30 cellular contexts compared by ENCODE assay signal in genomic region chr17:40813804-40814203, GRCh38. TPM values are rescaled to one million over a fixed set of nuclear protein-coding genes. Genes with fewer than 3 reads are reported as not detected.
DNase-seq lines count a peak whose midpoint lies in the region; ATAC-seq and TF ChIP-seq lines count a peak whose summit lies in the region.
"Had no signal": no experiment of that assay in that cellular context is flagged by ENCODE, and none has a peak within 500 bp of the region (broad histone marks: within the 10 kb centered on the region; RNA-seq: fewer than 3 reads in every experiment).

No MANE protein-coding gene starts in this region.

- CTCF ChIA-PET in HCT116 (lab: Charles Lee): no interaction called here

- H3K9me3 ChIP-seq in HCT116 (ENCODE audit: control insufficient read depth in 1 of 2, insufficient read depth in 1 of 2, low read depth in 1 of 2, low read length in 2 of 2) (no peaks in the 10 kb centered on the region), esophagus squamous epithelium (no peaks in the 10 kb centered on the region)
- H3K9me3 ChIP-seq: gastroesophageal sphincter, pancreas had no signal

- POLR2A ChIA-PET in HCT116 (lab: Charles Lee): no interaction called here

- TF ChIP-seq POLR2A in HCT116 (IDR thresholded peaks at IDR 0.05; ENCODE audit: borderline replicate concordance, extremely low read depth, insufficient read depth, insufficient read length) (no peak), esophagus squamous epithelium (IDR thresholded peaks at IDR 0.05) (no peak)

- RAD21 ChIA-PET in HCT116 (lab: Charles Lee; ENCODE audit: low non-redundant PET in 1 of 2, low total read pairs in 2 of 2, uncharacterized antibody in 2 of 2, unreplicated experiment in 2 of 2): no interaction called here

- no peak overlapping the region for H2AFZ ChIP-seq in HCT116 (ENCODE audit: low read depth, low read length, poor library complexity, severe bottlenecking)
- H2AFZ ChIP-seq: GM23338, hepatocyte, neural progenitor cell had no signal

- H3K9ac ChIP-seq in HCT116 (ENCODE audit: low read length): no peak overlapping the region
- H3K9ac ChIP-seq: neural progenitor cell had no signal

- intact Hi-C loops in HCT116 (cut with micrococcal nuclease) (no loop called here), esophagus squamous epithelium (cut with DNase I) (no loop called here)

- H3K27me3 ChIP-seq in HCT116 (ENCODE audit: insufficient read depth, low read length) (no peaks in the 10 kb centered on the region), esophagus squamous epithelium (peaks cover 0 to 37% (median 2%) of the 10 kb centered on the region in 4 donors)

- H3K79me2 ChIP-seq in HCT116 (ENCODE audit: insufficient read depth, low read length): peaks cover 14% of the 10 kb centered on the region

- TF ChIP-seq CTCF in HCT116 (IDR thresholded peaks at IDR 0.05 in 2 of 3, conservative IDR thresholded peaks at IDR 0.05 in 1 of 3; ENCODE audit: borderline replicate concordance in 1 of 3, insufficient read depth in 1 of 3, low read depth in 2 of 3, low read length in 2 of 3) (no peak), epithelial cell of esophagus (IDR thresholded peaks at IDR 0.05; ENCODE audit: insufficient read depth, low read depth, low read length, missing control alignments) (no peak), esophagus squamous epithelium (IDR thresholded peaks at IDR 0.05) (no peak)

- H3K36me3 ChIP-seq in HCT116 (ENCODE audit: control insufficient read depth in 1 of 2, insufficient read depth in 2 of 2, low read length in 2 of 2) (peaks cover 4 to 10% of the 10 kb centered on the region in 2 experiments; a peak in 1 of 4 replicates), esophagus squamous epithelium (peaks cover 0 to 13% (median 0%) of the 10 kb centered on the region in 3 donors)
- H3K36me3 ChIP-seq: neural progenitor cell, pancreas had no signal

- H3K4me1 ChIP-seq in HCT116 (ENCODE audit: control insufficient read depth in 1 of 2, insufficient read depth in 2 of 2, low read length in 2 of 2) (peaks cover 13 to 37% of the 10 kb centered on the region in 2 experiments), esophagus squamous epithelium (peaks cover 0 to 9% (median 5%) of the 10 kb centered on the region in 3 donors)

- WGBS in esophagus squamous epithelium, 2 donors: 30 to 33% methylated on average over 4 of the region's 4 CpGs

- no peak for ATAC-seq in HCT116
- ATAC-seq: gastroesophageal sphincter; GM23338; left lobe of liver; pancreas; stimulated activated memory B cell treated with anti-CD40 and anti-IgM and Interleukin-4, amounts not matched to agents 10 μg/mL and 1 μg/mL and 100 μg/mL, for 72 hours; T-cell; WTC11 had no signal

- no peak overlapping the region for H3K27ac ChIP-seq in HCT116 (ENCODE audit: low read depth, low read length)
- H3K27ac ChIP-seq in esophagus squamous epithelium: no peak overlapping the region
- H3K27ac ChIP-seq: gastroesophageal sphincter, hepatocyte, HL-60, neural progenitor cell, pancreas had no signal

- no TSS peak for BruUV-seq in HCT116 (replicated peaks; lab: Mats Ljungman, UMichigan)

- peaks cover 5% of the 10 kb centered on the region; the same call in 1 of the 2 replicates for H3K9me2 ChIP-seq in HCT116 (ENCODE audit: insufficient read depth)

- H3K4me3 ChIP-seq in HCT116 (replicated peaks in 1 of 2; ENCODE audit: low read depth in 1 of 2, low read length in 2 of 2) (no peak overlapping the region), epithelial cell of esophagus (ENCODE audit: low read length) (no peak overlapping the region), esophagus squamous epithelium (no peak overlapping the region)
- H3K4me3 ChIP-seq: gastroesophageal sphincter, GM23338, hepatocyte, neural progenitor cell, pancreas had no signal

- DNase-seq in A172 (ENCODE audit: low spot score): peak; percentile 20
- no peak for DNase-seq in HCT116 (ENCODE audit: low read depth, low spot score)
- peak; percentile 70 for DNase-seq in RPMI7951 (ENCODE audit: low read depth)
- DNase-seq in epithelial cell of esophagus (ENCODE audit: low read depth): peak; percentile 91
- no peak for DNase-seq in NCI-H2227 (lab: John Stamatoyannopoulos, UW; ENCODE audit: unreplicated experiment)
- no peak for DNase-seq in NCI-H146 (lab: John Stamatoyannopoulos, UW)
- DNase-seq in NCI-H1694 treated with DMSO at 0.1 percent for 48 hours (lab: John Stamatoyannopoulos, UW): no peak
- DNase-seq in esophagus squamous epithelium (lab: John Stamatoyannopoulos, UW): no peak
- DNase-seq: 8988T; activated CD4-positive, alpha-beta T cell treated with anti-CD3 and anti-CD28 coated beads, Interleukin-2, amount 10 ng/mL, durations not matched to agents 24 days and 14 days; activated gamma-delta T cell treated with Interleukin-2 at 50 U/mL for 16 hours; Calu3; DMS79; endodermal cell; NCI-H1436; NCI-H2107; NCI-H446; pancreas; retina; T-cell had no signal

- H4K20me1 ChIP-seq in HCT116 (ENCODE audit: insufficient read depth): no peaks in the 10 kb centered on the region

- peak overlapping the region; percentile 23; the same call in 1 of the 2 replicates for H3K4me2 ChIP-seq in HCT116 (ENCODE audit: low read length)
- H3K4me2 ChIP-seq: GM23338, hepatocyte, neural progenitor cell had no signal

- no peak for TF ChIP-seq RAD21 in HCT116 (IDR thresholded peaks at IDR 0.05; ENCODE audit: low read depth)

TF ChIP-seq in HCT116, 20 proteins besides CTCF, POLR2A, EP300 and RAD21:
- TF ChIP-seq JUND (IDR thresholded peaks at IDR 0.05): 0 out of 2 replicates have a peak, but pooled peaks have one; percentile 16
- TF ChIP-seq EGR1 (IDR thresholded peaks at IDR 0.05; ENCODE audit: low read depth): no peak
- TF ChIP-seq CBX3 (IDR thresholded peaks at IDR 0.05; ENCODE audit: low read depth): peak; percentile 43; the same call in 1 of the 2 replicates

RNA-seq across cellular contexts. Expression of gene KRT10, which starts 8.6 kb away (rescaled TPM):
- 28.5 and 34.7 TPM in 2 replicates for total RNA-seq in A172 (2014; rRNA removed; shearing (Covaris generic))
- total RNA-seq in HCT116 (2021; ENCODE audit: unreplicated experiment) (62.3 TPM), esophagus squamous epithelium (10 to 100 TPM; 14.4 to 50.0 (median 33.2) TPM)
- polyA plus RNA-seq in HCT116 (2012): 22.8 and 27.7 TPM in 2 replicates
- 19.7 and 26.7 TPM in 2 replicates for total RNA-seq in RPMI7951 (2014; rRNA removed; shearing (Covaris generic))

RNA-seq across cellular contexts. Expression of gene KRT28, which starts 14.0 kb away (rescaled TPM):
- total RNA-seq in A172 (2014; rRNA removed; shearing (Covaris generic)): not detected in 2 replicates
- total RNA-seq in HCT116 (2021; ENCODE audit: unreplicated experiment): not detected
- polyA plus RNA-seq in HCT116 (2012): not detected in 2 replicates
- total RNA-seq in RPMI7951 (2014; rRNA removed; shearing (Covaris generic)): not detected in 2 replicates
- total RNA-seq in esophagus squamous epithelium: not detected
- total RNA-seq: activated CD4-positive, alpha-beta T cell treated with anti-CD3 and anti-CD28 coated beads, Interleukin-2, amount 10 ng/mL, durations not matched to agents 24 days and 14 days; activated CD8-positive, alpha-beta memory T cell treated with anti-CD3 and anti-CD28 coated beads for 36 hours; Calu3; endodermal cell; gastroesophageal sphincter; GM23338; hepatocyte; left lobe of liver; pancreas; skeletal muscle tissue; T-cell; WTC11 had no signal
- polyA plus RNA-seq: GM23338, hepatocyte, pancreas had no signal

RNA-seq across cellular contexts. Expression of gene KRT27, which starts 31.5 kb away (rescaled TPM):
- not detected in 2 replicates for total RNA-seq in A172 (2014; rRNA removed; shearing (Covaris generic))
- not detected for total RNA-seq in HCT116 (2021; ENCODE audit: unreplicated experiment)
- not detected in 2 replicates for polyA plus RNA-seq in HCT116 (2012)
- not detected in 2 replicates for total RNA-seq in RPMI7951 (2014; rRNA removed; shearing (Covaris generic))
- not detected for total RNA-seq in esophagus squamous epithelium
- total RNA-seq: activated CD4-positive, alpha-beta T cell treated with anti-CD3 and anti-CD28 coated beads, Interleukin-2, amount 10 ng/mL, durations not matched to agents 24 days and 14 days; activated CD8-positive, alpha-beta memory T cell treated with anti-CD3 and anti-CD28 coated beads for 36 hours; Calu3; endodermal cell; gastroesophageal sphincter; GM23338; hepatocyte; left lobe of liver; pancreas; skeletal muscle tissue; T-cell; WTC11 had no signal
- polyA plus RNA-seq: GM23338, hepatocyte, pancreas had no signal

RNA-seq across cellular contexts. Expression of gene KRT26, which starts 41.8 kb away (rescaled TPM):
- not detected in 2 replicates for total RNA-seq in A172 (2014; rRNA removed; shearing (Covaris generic))
- total RNA-seq in HCT116 (2021; ENCODE audit: unreplicated experiment): not detected
- polyA plus RNA-seq in HCT116 (2012): not detected in 2 replicates
- total RNA-seq in RPMI7951 (2014; rRNA removed; shearing (Covaris generic)): not detected in 2 replicates
- total RNA-seq in esophagus squamous epithelium: not detected
- total RNA-seq: activated CD4-positive, alpha-beta T cell treated with anti-CD3 and anti-CD28 coated beads, Interleukin-2, amount 10 ng/mL, durations not matched to agents 24 days and 14 days; activated CD8-positive, alpha-beta memory T cell treated with anti-CD3 and anti-CD28 coated beads for 36 hours; Calu3; endodermal cell; gastroesophageal sphincter; GM23338; hepatocyte; left lobe of liver; pancreas; skeletal muscle tissue; T-cell; WTC11 had no signal
- polyA plus RNA-seq: GM23338, hepatocyte, pancreas had no signal

RNA-seq across cellular contexts. Expression of gene KRT12, which starts 53.2 kb away (rescaled TPM):
- not detected in 2 replicates for total RNA-seq in A172 (2014; rRNA removed; shearing (Covaris generic))
- total RNA-seq in HCT116 (2021; ENCODE audit: unreplicated experiment) (not detected), esophagus squamous epithelium (not detected)
- 0.08 and 0.20 TPM in 2 replicates for polyA plus RNA-seq in HCT116 (2012)
- total RNA-seq in RPMI7951 (2014; rRNA removed; shearing (Covaris generic)): not detected in 2 replicates
- total RNA-seq: activated CD4-positive, alpha-beta T cell treated with anti-CD3 and anti-CD28 coated beads, Interleukin-2, amount 10 ng/mL, durations not matched to agents 24 days and 14 days; activated CD8-positive, alpha-beta memory T cell treated with anti-CD3 and anti-CD28 coated beads for 36 hours; endodermal cell; gastroesophageal sphincter; GM23338; hepatocyte; left lobe of liver; pancreas; skeletal muscle tissue; WTC11 had no signal
- polyA plus RNA-seq: GM23338, hepatocyte, pancreas had no signal

Comparison
In these comparisons a context has a peak if more than half of its experiments do, and no peak if none do; other contexts are left out.
1. DNase-seq: peak in A172 (single experiment), RPMI7951 (single experiment) and epithelial cell of esophagus (single experiment); none in HCT116 (single experiment), NCI-H2227 (single experiment), NCI-H146 (single experiment), NCI-H1694 treated with DMSO at 0.1 percent for 48 hours (single experiment) and esophagus squamous epithelium (single experiment).